8 cellular contexts compared by ENCODE assay signal in genomic region chr6:144215402-144215931, GRCh38.
DNase-seq lines count a peak whose midpoint lies in the region; ATAC-seq and TF ChIP-seq lines count a peak whose summit lies in the region.

No MANE protein-coding gene starts in this region.

- ATAC-seq in HG03108 (IDR thresholded peaks at IDR 0.05; ENCODE audit: unreplicated experiment): no peak

- H3K4me2 ChIP-seq in parathyroid adenoma (ENCODE audit: low read length): peak overlapping the region; percentile 69

- H3K27ac ChIP-seq in parathyroid adenoma: peak overlapping the region; percentile 88

- peak overlapping the region; percentile 95 for H3K4me3 Mint-ChIP-seq in activated naive CD4-positive, alpha-beta T cell treated with anti-CD3 and anti-CD28 coated beads, Interleukin-2, amount 50 U/mL, for 24 hours

- H3K4me3 ChIP-seq in parathyroid adenoma (ENCODE audit: low read depth, low read length): peak overlapping the region; percentile 85

- no peak for TF ChIP-seq CTCF in parathyroid adenoma (IDR thresholded peaks at IDR 0.05)

- H3K9me3 ChIP-seq in parathyroid adenoma (ENCODE audit: control insufficient read depth, low read length): no peaks in the 10 kb centered on the region

- H3K27me3 ChIP-seq in parathyroid adenoma (ENCODE audit: control insufficient read depth, insufficient read depth, low read length): no peaks in the 10 kb centered on the region

- peaks cover 46% of the 10 kb centered on the region for H3K4me1 Mint-ChIP-seq in activated naive CD4-positive, alpha-beta T cell treated with anti-CD3 and anti-CD28 coated beads, Interleukin-2, amount 50 U/mL, for 24 hours

- no peaks in the 10 kb centered on the region for H3K9me3 Mint-ChIP-seq in activated naive CD4-positive, alpha-beta T cell treated with anti-CD3 and anti-CD28 coated beads, Interleukin-2, amount 50 U/mL, for 24 hours

- H2AFZ ChIP-seq in parathyroid adenoma: peak overlapping the region; percentile 96

- H3K79me2 ChIP-seq in parathyroid adenoma: no peaks in the 10 kb centered on the region

- H3K36me3 ChIP-seq in parathyroid adenoma (ENCODE audit: control insufficient read depth, insufficient read depth, low read length): no peaks in the 10 kb centered on the region

- intact Hi-C loops in head of caudate nucleus (cut with DNase I): loop anchor here (5.0 kb wide), 1 partner anchor 118 kb away; the partner anchor contains the start of gene SF3B5

- peak overlapping the region; percentile 85 for H3K9ac ChIP-seq in parathyroid adenoma

- DNase-seq in AG08396 (ENCODE audit: low spot score): peak; percentile 19
- peak; percentile 8 for DNase-seq in GM19240 (ENCODE audit: insufficient read length, low spot score)
- peak; percentile 36 for DNase-seq in NAMALWA (ENCODE audit: low spot score)
- DNase-seq in head of caudate nucleus: peak in 32 of 42 donors; percentile 4 to 54 (median 17)
- no peak for DNase-seq in NCI-H2081 treated with DMSO at 0.1 percent for 48 hours (lab: John Stamatoyannopoulos, UW)

- H3K4me1 ChIP-seq in parathyroid adenoma: peaks cover 8% of the 10 kb centered on the region

- H3K36me3 Mint-ChIP-seq in activated naive CD4-positive, alpha-beta T cell treated with anti-CD3 and anti-CD28 coated beads, Interleukin-2, amount 50 U/mL, for 24 hours: no peaks in the 10 kb centered on the region

- H3K27me3 Mint-ChIP-seq in activated naive CD4-positive, alpha-beta T cell treated with anti-CD3 and anti-CD28 coated beads, Interleukin-2, amount 50 U/mL, for 24 hours: peaks cover 3% of the 10 kb centered on the region

- peak overlapping the region; percentile 100 for H3K27ac Mint-ChIP-seq in activated naive CD4-positive, alpha-beta T cell treated with anti-CD3 and anti-CD28 coated beads, Interleukin-2, amount 50 U/mL, for 24 hours
